1 cellular context compared by ENCODE assay signal in the genomic region with DNA sequence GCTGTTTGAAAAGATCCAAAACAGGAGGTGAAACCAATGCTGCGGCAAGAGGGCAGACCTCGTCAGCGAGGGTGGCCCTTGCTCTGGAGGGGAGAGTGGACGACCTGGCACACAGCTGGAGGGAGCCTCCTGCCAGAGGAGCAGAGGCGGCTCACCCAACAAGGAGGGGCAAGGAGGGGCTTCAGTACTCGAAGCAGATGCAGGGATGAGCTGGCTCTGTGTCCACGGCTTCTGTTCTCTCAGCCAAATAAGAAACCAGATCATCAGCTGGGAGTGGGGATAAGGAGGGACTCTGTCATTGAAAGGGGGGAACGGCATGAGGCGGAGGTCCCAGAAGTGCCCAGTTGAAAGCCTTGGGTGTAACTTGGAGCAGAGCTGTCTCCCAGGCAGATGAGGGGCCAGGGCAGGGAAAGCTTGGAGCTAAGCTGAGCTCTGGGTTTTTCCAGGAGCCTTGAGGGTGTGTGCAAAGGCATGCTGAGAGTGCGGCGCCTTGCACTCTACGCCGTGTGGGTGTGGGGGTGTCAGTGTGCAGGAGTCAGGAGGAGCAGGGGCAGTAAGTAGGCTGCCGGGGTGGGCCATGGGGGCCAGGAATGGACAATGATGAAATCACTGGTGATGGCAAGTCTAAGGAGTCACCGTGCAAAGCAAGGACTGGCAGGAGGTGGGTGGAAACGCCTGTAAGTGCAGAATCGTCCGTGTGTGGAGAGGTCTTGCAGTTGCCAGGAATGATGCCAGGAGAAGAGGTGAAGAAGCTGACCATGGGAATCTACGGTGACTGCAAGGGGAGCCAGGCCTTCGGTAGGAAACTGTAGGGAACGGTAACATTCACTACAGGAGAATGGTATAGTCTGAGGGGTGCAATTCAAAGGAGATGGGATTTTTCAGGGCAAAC.
A peak's percentile ranks its signal among the peaks of the same experiment; 100 is the strongest.
TF ChIP-seq lines count a peak whose summit lies in the region.

No MANE protein-coding gene starts in this region.

TF ChIP-seq in HepG2, 621 proteins besides CTCF, POLR2A, EP300 and RAD21 (continued from another document and continues in another):
- TF ChIP-seq TAF1 (CRISPR knock-in tag; IDR thresholded peaks at IDR 0.05) (no peak), ATF7-NPFF (CRISPR knock-in tag; IDR thresholded peaks at IDR 0.05; ENCODE audit: low read depth) (no peak), GATA4 (IDR thresholded peaks at IDR 0.05; ENCODE audit: borderline replicate concordance, low read depth) (no peak), UBTF (CRISPR knock-in tag; IDR thresholded peaks at IDR 0.05) (no peak), MED1 (CRISPR knock-in tag; IDR thresholded peaks at IDR 0.05) (no peak), KDM2A (CRISPR knock-in tag; IDR thresholded peaks at IDR 0.05; ENCODE audit: borderline replicate concordance, low read depth) (no peak), LBX2 (CRISPR knock-in tag; IDR thresholded peaks at IDR 0.05; ENCODE audit: borderline replicate concordance) (no peak), NFE2 (CRISPR knock-in tag; IDR thresholded peaks at IDR 0.05) (no peak), ZNF224 (CRISPR knock-in tag; IDR thresholded peaks at IDR 0.05) (peak; percentile 74; the same call in 1 of the 2 replicates), NFE2L1 (CRISPR knock-in tag; IDR thresholded peaks at IDR 0.05; ENCODE audit: borderline replicate concordance) (0 out of 2 replicates have a peak, but pooled peaks have one; percentile 8), ATAD3A (CRISPR knock-in tag; IDR thresholded peaks at IDR 0.05) (no peak), ZNF274 (CRISPR knock-in tag; IDR thresholded peaks at IDR 0.05) (0 out of 2 replicates have a peak, but pooled peaks have one; percentile 35), HNRNPH1 (optimal IDR thresholded peaks at IDR 0.05; ENCODE audit: low read depth, low read length) (no peak), ZBTB40 (IDR thresholded peaks at IDR 0.05) (no peak), ZBTB40 (CRISPR knock-in tag; IDR thresholded peaks at IDR 0.05) (no peak), MXD4 (CRISPR knock-in tag; IDR thresholded peaks at IDR 0.05) (no peak), ZNF772 (CRISPR knock-in tag; IDR thresholded peaks at IDR 0.05) (0 out of 2 replicates have a peak, but pooled peaks have one; percentile 34), ZNF432 (CRISPR knock-in tag; IDR thresholded peaks at IDR 0.05; ENCODE audit: borderline replicate concordance) (no peak), ZFY (CRISPR knock-in tag; IDR thresholded peaks at IDR 0.05) (no peak), PCBP1 (IDR thresholded peaks at IDR 0.05; ENCODE audit: borderline replicate concordance, low read depth, low read length) (no peak), KDM5A (IDR thresholded peaks at IDR 0.05; ENCODE audit: borderline replicate concordance, low read length) (no peak), ZBTB38 (CRISPR knock-in tag; IDR thresholded peaks at IDR 0.05) (peak; percentile 75; the same call in 1 of the 2 replicates), ZNF512B (CRISPR knock-in tag; IDR thresholded peaks at IDR 0.05; ENCODE audit: borderline replicate concordance) (no peak)
- TF ChIP-seq, protein P1, sequence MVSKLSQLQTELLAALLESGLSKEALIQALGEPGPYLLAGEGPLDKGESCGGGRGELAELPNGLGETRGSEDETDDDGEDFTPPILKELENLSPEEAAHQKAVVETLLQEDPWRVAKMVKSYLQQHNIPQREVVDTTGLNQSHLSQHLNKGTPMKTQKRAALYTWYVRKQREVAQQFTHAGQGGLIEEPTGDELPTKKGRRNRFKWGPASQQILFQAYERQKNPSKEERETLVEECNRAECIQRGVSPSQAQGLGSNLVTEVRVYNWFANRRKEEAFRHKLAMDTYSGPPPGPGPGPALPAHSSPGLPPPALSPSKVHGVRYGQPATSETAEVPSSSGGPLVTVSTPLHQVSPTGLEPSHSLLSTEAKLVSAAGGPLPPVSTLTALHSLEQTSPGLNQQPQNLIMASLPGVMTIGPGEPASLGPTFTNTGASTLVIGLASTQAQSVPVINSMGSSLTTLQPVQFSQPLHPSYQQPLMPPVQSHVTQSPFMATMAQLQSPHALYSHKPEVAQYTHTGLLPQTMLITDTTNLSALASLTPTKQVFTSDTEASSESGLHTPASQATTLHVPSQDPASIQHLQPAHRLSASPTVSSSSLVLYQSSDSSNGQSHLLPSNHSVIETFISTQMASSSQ (IDR thresholded peaks at IDR 0.05; ENCODE audit: low read depth), result no peak
- TF ChIP-seq, protein P1 (CRISPR knock-in tag; IDR thresholded peaks at IDR 0.05; ENCODE audit: borderline replicate concordance), result 0 out of 2 replicates have a peak, but pooled peaks have one; percentile 14
- TF ChIP-seq, protein P2, sequence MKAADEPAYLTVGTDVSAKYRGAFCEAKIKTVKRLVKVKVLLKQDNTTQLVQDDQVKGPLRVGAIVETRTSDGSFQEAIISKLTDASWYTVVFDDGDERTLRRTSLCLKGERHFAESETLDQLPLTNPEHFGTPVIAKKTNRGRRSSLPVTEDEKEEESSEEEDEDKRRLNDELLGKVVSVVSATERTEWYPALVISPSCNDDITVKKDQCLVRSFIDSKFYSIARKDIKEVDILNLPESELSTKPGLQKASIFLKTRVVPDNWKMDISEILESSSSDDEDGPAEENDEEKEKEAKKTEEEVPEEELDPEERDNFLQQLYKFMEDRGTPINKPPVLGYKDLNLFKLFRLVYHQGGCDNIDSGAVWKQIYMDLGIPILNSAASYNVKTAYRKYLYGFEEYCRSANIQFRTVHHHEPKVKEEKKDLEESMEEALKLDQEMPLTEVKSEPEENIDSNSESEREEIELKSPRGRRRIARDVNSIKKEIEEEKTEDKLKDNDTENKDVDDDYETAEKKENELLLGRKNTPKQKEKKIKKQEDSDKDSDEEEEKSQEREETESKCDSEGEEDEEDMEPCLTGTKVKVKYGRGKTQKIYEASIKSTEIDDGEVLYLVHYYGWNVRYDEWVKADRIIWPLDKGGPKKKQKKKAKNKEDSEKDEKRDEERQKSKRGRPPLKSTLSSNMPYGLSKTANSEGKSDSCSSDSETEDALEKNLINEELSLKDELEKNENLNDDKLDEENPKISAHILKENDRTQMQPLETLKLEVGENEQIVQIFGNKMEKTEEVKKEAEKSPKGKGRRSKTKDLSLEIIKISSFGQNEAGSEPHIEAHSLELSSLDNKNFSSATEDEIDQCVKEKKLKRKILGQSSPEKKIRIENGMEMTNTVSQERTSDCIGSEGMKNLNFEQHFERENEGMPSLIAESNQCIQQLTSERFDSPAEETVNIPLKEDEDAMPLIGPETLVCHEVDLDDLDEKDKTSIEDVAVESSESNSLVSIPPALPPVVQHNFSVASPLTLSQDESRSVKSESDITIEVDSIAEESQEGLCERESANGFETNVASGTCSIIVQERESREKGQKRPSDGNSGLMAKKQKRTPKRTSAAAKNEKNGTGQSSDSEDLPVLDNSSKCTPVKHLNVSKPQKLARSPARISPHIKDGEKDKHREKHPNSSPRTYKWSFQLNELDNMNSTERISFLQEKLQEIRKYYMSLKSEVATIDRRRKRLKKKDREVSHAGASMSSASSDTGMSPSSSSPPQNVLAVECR (CRISPR knock-in tag; IDR thresholded peaks at IDR 0.05; ENCODE audit: borderline replicate concordance), result no peak
